In the genomic region with DNA sequence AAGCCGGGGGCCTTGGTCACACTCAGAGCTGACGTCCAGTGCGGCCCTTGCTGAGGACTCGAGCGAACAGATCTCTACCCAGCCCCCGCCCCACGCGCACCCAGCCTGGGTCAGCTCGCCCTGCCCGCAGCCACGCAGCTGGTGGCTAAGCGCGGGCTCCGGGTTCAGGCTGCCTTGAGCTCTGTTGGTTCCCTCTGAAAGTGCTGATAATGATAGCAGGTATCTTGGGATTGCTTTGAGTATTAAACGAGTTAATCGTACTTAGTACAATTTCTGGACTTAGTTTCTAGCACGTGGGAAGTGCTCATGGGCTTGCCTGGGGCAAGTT, we compare ENCODE assay signal across 8 cellular contexts.
A peak's percentile ranks its signal among the peaks of the same experiment; 100 is the strongest.
DNase-seq lines count a peak whose midpoint lies in the region; ATAC-seq and TF ChIP-seq lines count a peak whose summit lies in the region.

No MANE protein-coding gene starts in this region.

- no peaks in the 10 kb centered on the region for H3K9me2 ChIP-seq in DOHH2 (replicated peaks; ENCODE audit: control insufficient read depth, low read length)

- H3K4me3 ChIP-seq in DOHH2 (ENCODE audit: low read length): peak overlapping the region; percentile 65
- peak overlapping the region; percentile 56 for H3K4me3 ChIP-seq in LNCaP clone FGC (ENCODE audit: low read depth, low read length)
- H3K4me3 ChIP-seq in ovary: peak overlapping the region; percentile 42

- H3K4me1 ChIP-seq in DOHH2 (ENCODE audit: control insufficient read depth, low read length) (peaks cover 6% of the 10 kb centered on the region), ovary (ENCODE audit: insufficient read depth) (peaks cover 7% of the 10 kb centered on the region)

- H3F3A ChIP-seq in DOHH2 (ENCODE audit: control insufficient read depth, insufficient read depth): no peaks in the 10 kb centered on the region

- no peaks in the 10 kb centered on the region for H3K36me3 Mint-ChIP-seq in effector memory CD8-positive, alpha-beta T cell (ENCODE audit: insufficient read depth)

- H3K27ac ChIP-seq in DOHH2 (ENCODE audit: low read depth, low read length) (no peak overlapping the region), ovary (no peak overlapping the region)

- no peak for TF ChIP-seq EP300 in ovary (IDR thresholded peaks at IDR 0.05)

- H4K20me1 ChIP-seq in DOHH2 (ENCODE audit: control insufficient read depth, insufficient read depth, low read depth, low read length): no peaks in the 10 kb centered on the region

- WGBS in ovary, 3 donors: 1 to 6% (median 2%) methylated on average over 6 to 17 of the region's 17 CpGs

- TF ChIP-seq POLR2A in ovary (IDR thresholded peaks at IDR 0.05): no peak

- H3K4me2 ChIP-seq in DOHH2 (ENCODE audit: low read length): peak overlapping the region; percentile 67

- H3K27me3 ChIP-seq in DOHH2 (ENCODE audit: control insufficient read depth, low read length) (peaks cover 24% of the 10 kb centered on the region), ovary (no peaks in the 10 kb centered on the region)

- TF ChIP-seq CTCF in DOHH2 (IDR thresholded peaks at IDR 0.05; ENCODE audit: low read depth, low read length, poor library complexity, severe bottlenecking) (peak; percentile 1), LNCaP clone FGC (IDR thresholded peaks at IDR 0.05; ENCODE audit: control insufficient read depth, extremely low read depth, insufficient read depth) (no peak), ovary (IDR thresholded peaks at IDR 0.05) (no peak)

- peaks cover 49 to 64% of the 10 kb centered on the region in 2 donors for H3K27me3 Mint-ChIP-seq in effector memory CD8-positive, alpha-beta T cell

- H3K4me1 Mint-ChIP-seq in effector memory CD8-positive, alpha-beta T cell (ENCODE audit: low read depth in 2 of 2): peaks cover 0 to 7% of the 10 kb centered on the region in 2 donors

- H3K79me2 ChIP-seq in DOHH2 (ENCODE audit: control insufficient read depth, low read length): no peaks in the 10 kb centered on the region

- H3K9me3 ChIP-seq in DOHH2 (ENCODE audit: control insufficient read depth, insufficient read depth, low read length) (no peaks in the 10 kb centered on the region), ovary (peaks cover 0 to 4% of the 10 kb centered on the region in 2 donors)

- ATAC-seq in effector memory CD8-positive, alpha-beta T cell (replicated peaks): no peak
- no peak for ATAC-seq in HG03139 (IDR thresholded peaks at IDR 0.05; ENCODE audit: unreplicated experiment)
- ATAC-seq in GM18909 (IDR thresholded peaks at IDR 0.05; ENCODE audit: poor library complexity, unreplicated experiment): no peak

- no peak overlapping the region for H3K27ac Mint-ChIP-seq in effector memory CD8-positive, alpha-beta T cell

- H3K9me3 Mint-ChIP-seq in effector memory CD8-positive, alpha-beta T cell: no peaks in the 10 kb centered on the region

- DNase-seq in LNCaP clone FGC (ENCODE audit: low read depth) (no peak), ovary (no peak), T-helper 9 cell (no peak), NCI-H526 (lab: John Stamatoyannopoulos, UW) (no peak)
- DNase-seq in effector memory CD8-positive, alpha-beta T cell: no peak

- H3K4me3 Mint-ChIP-seq in effector memory CD8-positive, alpha-beta T cell: peak overlapping the region; percentile 74 to 79

- intact Hi-C loops in ovary (cut with DNase I): no loop called here

- no peaks in the 10 kb centered on the region for H3K36me3 ChIP-seq in DOHH2 (ENCODE audit: control insufficient read depth, low read length)
- H3K36me3 ChIP-seq in ovary: no peaks in the 10 kb centered on the region
